In the genomic region with DNA sequence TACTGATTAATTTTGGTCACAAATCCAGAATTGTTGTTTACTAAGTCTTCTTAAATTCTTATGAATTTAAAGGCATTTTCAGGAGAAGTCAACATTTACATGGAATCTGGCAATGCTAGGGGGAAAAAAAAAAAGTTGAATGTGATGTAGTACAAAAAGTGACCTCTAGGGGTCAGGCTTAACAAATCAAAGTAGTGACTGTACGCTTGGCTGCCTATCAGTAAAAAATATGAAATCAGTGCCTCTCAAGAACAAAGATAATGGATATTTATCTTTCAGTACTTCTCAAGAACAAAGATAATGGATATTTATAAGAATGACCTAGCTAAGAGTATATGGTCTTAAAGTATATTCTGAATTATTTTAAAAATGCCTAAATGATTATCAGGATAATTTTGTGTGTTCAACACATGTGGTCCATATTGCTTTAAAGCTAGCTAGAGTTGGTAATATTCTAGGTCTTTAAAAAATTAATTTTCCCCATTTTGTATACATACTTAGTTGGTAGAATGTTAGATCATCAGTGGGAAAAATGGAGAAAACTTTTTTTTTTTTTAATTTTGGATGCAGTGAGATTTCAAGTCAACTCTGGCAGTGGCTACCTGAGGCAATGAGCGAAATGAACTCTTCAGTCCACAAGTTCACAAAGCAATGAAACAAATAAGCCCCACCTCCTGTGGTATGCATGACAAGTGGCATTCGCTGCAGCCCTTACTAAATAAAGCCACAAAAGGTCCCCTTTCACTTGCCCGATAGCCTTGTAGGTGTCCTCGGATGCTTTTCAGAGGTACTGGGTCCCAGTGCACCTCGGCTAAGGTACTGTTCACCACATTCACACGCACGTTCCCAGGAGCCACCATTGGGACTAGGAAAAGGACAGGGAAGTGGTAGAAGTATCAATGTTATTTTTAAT, we compare ENCODE assay signal across 1 cellular context.
TF ChIP-seq lines count a peak whose summit lies in the region.

No MANE protein-coding gene starts in this region.

TF ChIP-seq in HEK293, 187 proteins besides CTCF, POLR2A, EP300 and RAD21 (continued from another document):
- TF ChIP-seq, protein P1, sequence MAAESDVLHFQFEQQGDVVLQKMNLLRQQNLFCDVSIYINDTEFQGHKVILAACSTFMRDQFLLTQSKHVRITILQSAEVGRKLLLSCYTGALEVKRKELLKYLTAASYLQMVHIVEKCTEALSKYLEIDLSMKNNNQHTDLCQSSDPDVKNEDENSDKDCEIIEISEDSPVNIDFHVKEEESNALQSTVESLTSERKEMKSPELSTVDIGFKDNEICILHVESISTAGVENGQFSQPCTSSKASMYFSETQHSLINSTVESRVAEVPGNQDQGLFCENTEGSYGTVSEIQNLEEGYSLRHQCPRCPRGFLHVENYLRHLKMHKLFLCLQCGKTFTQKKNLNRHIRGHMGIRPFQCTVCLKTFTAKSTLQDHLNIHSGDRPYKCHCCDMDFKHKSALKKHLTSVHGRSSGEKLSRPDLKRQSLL (tag by site-specific recombination; IDR thresholded peaks at IDR 0.05) = no peak
- TF ChIP-seq ZBTB20 (tag by site-specific recombination; IDR thresholded peaks at IDR 0.05) (no peak), ZNF621 (tag by site-specific recombination; IDR thresholded peaks at IDR 0.05) (no peak), ZFP69B (tag by site-specific recombination; IDR thresholded peaks at IDR 0.05) (no peak), ZNF362 (tag by site-specific recombination; IDR thresholded peaks at IDR 0.05) (peak; percentile 82), ZNF433 (tag by site-specific recombination; IDR thresholded peaks at IDR 0.05; ENCODE audit: low read depth) (no peak), ZSCAN30 (tag by site-specific recombination; IDR thresholded peaks at IDR 0.05) (no peak), GFI1B (tag by site-specific recombination; IDR thresholded peaks at IDR 0.05) (peak; percentile 75; the same call in 1 of the 2 replicates), ZNF248 (tag by site-specific recombination; IDR thresholded peaks at IDR 0.05) (no peak), ZNF585B (tag by site-specific recombination; IDR thresholded peaks at IDR 0.05) (no peak), ZNF404 (tag by site-specific recombination; IDR thresholded peaks at IDR 0.05) (no peak)
- TF ChIP-seq, protein P2, sequence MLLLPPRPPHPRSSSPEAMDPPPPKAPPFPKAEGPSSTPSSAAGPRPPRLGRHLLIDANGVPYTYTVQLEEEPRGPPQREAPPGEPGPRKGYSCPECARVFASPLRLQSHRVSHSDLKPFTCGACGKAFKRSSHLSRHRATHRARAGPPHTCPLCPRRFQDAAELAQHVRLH (tag by site-specific recombination; IDR thresholded peaks at IDR 0.05) = no peak
